ENCODE assay signal across 9 cellular contexts in genomic region chr19:245900-246299, GRCh38. TPM values are rescaled to one million over a fixed set of nuclear protein-coding genes. Genes with fewer than 3 reads are reported as not detected.
DNase-seq lines count a peak whose midpoint lies in the region; TF ChIP-seq lines count a peak whose summit lies in the region.
"Not testable (repeated sequence)": the region's sequence is repeated elsewhere in the genome, so short reads cannot be mapped to it uniquely, and the experiment has no call there.
"Had no signal": no experiment of that assay in that cellular context is flagged by ENCODE, and none has a peak within 500 bp of the region (broad histone marks: within the 10 kb centered on the region; RNA-seq: fewer than 3 reads in every experiment).

No MANE protein-coding gene starts in this region.

- not testable (repeated sequence) for TF ChIP-seq EP300 in esophagus muscularis mucosa (IDR thresholded peaks at IDR 0.05)

- H3K36me3 ChIP-seq in esophagus muscularis mucosa, result not testable (repeated sequence)

- H3K36me3 Mint-ChIP-seq in activated CD4-positive, alpha-beta memory T cell treated with anti-CD3 and anti-CD28 coated beads, Interleukin-2, amount 10 ng/mL, durations not matched to agents 7 days and 5 days (ENCODE audit: low read depth); brain: not testable (repeated sequence)

- intact Hi-C loops in esophagus muscularis mucosa (cut with DNase I), result not testable (repeated sequence)

- H3K9me3 Mint-ChIP-seq in activated CD4-positive, alpha-beta memory T cell treated with anti-CD3 and anti-CD28 coated beads, Interleukin-2, amount 10 ng/mL, durations not matched to agents 7 days and 5 days; brain: not testable (repeated sequence)

- H3K27me3 Mint-ChIP-seq in activated CD4-positive, alpha-beta memory T cell treated with anti-CD3 and anti-CD28 coated beads, Interleukin-2, amount 10 ng/mL, durations not matched to agents 7 days and 5 days; brain: not testable (repeated sequence)

- H3K27ac Mint-ChIP-seq in activated CD4-positive, alpha-beta memory T cell treated with anti-CD3 and anti-CD28 coated beads, Interleukin-2, amount 10 ng/mL, durations not matched to agents 7 days and 5 days; brain: not testable (repeated sequence)

- TF ChIP-seq POLR2A in esophagus muscularis mucosa (IDR thresholded peaks at IDR 0.05; ENCODE audit: low read depth), result not testable (repeated sequence)

- H3K27me3 ChIP-seq in esophagus muscularis mucosa, result not testable (repeated sequence)

- H3K9me3 ChIP-seq in esophagus muscularis mucosa, result not testable (repeated sequence)

- peak overlapping the region; percentile 47 for H3K4me3 Mint-ChIP-seq in activated CD4-positive, alpha-beta memory T cell treated with anti-CD3 and anti-CD28 coated beads, Interleukin-2, amount 10 ng/mL, durations not matched to agents 7 days and 5 days
- peak overlapping the region in 4 of 5 experiments; percentile 56 to 72 (median 62) for H3K4me3 Mint-ChIP-seq in brain

- not testable (repeated sequence) for TF ChIP-seq CTCF in AG04449 (IDR thresholded peaks at IDR 0.05; ENCODE audit: insufficient read depth, low read length, missing control alignments); brain (conservative IDR thresholded peaks at IDR 0.05); esophagus muscularis mucosa (IDR thresholded peaks at IDR 0.05)

- CTCF ChIA-PET in AG04449 (lab: Yijun Ruan, JAX); activated CD4-positive, alpha-beta memory T cell treated with anti-CD3 and anti-CD28 coated beads, Interleukin-2, amount 10 ng/mL, durations not matched to agents 7 days and 5 days (lab: Charles Lee): not testable (repeated sequence)

- DNase-seq in AG04449 (ENCODE audit: low read depth, low spot score); Jurkat, Clone E6-1 (ENCODE audit: low read depth, low spot score); activated CD4-positive, alpha-beta memory T cell treated with anti-CD3 and anti-CD28 coated beads, Interleukin-2, amount 10 ng/mL, durations not matched to agents 7 days and 5 days; esophagus muscularis mucosa (ENCODE audit: extremely low spot score); skeletal muscle cell (ENCODE audit: low read depth): not testable (repeated sequence)
- DNase-seq in left kidney (ENCODE audit: low read depth, low spot score), result peak; percentile 14

- 82% methylated on average over 9 of the region's 13 CpGs for WGBS in esophagus muscularis mucosa

- POLR2A ChIA-PET in AG04449 (lab: Yijun Ruan, JAX); activated CD4-positive, alpha-beta memory T cell treated with anti-CD3 and anti-CD28 coated beads, Interleukin-2, amount 10 ng/mL, durations not matched to agents 7 days and 5 days (lab: Charles Lee): not testable (repeated sequence)

- not testable (repeated sequence) for H3K4me1 ChIP-seq in esophagus muscularis mucosa

- H3K4me1 Mint-ChIP-seq in activated CD4-positive, alpha-beta memory T cell treated with anti-CD3 and anti-CD28 coated beads, Interleukin-2, amount 10 ng/mL, durations not matched to agents 7 days and 5 days; brain: not testable (repeated sequence)

- H3K27ac ChIP-seq in esophagus muscularis mucosa (replicated peaks in 1 of 4), result not testable (repeated sequence)

- peak overlapping the region; percentile 49 for H3K4me3 ChIP-seq in AG04449 (ENCODE audit: low read depth, low read length)
- H3K4me3 ChIP-seq in GM08714 (ENCODE audit: low read length), result 0 out of 2 replicates have a peak overlapping the region, but pooled peaks have one; percentile 81
- H3K4me3 ChIP-seq in Jurkat, Clone E6-1 (ENCODE audit: low read length), result peak overlapping the region; percentile 35
- H3K4me3 ChIP-seq in esophagus muscularis mucosa, result peak overlapping the region in 3 of 4 donors; percentile 24 to 39 (median 31)
- peak overlapping the region; percentile 37 for H3K4me3 ChIP-seq in skeletal muscle cell (ENCODE audit: low read depth, low read length)

RNA-seq across cellular contexts. Expression of gene PLPP2, which starts 45.3 kb away (rescaled TPM):
- polyA plus RNA-seq in Jurkat, Clone E6-1 (2012; ENCODE audit: insufficient read depth, insufficient read length), result not detected
- total RNA-seq in activated CD4-positive, alpha-beta memory T cell treated with anti-CD3 and anti-CD28 coated beads, Interleukin-2, amount 10 ng/mL, durations not matched to agents 7 days and 5 days, result under 1 TPM; 0.60 to 0.78 TPM
- polyA plus RNA-seq in brain (ENCODE audit: insufficient read depth, low read depth, low replicate concordance), result 90.8 TPM
- 1 to 10 TPM; 2.1 to 9.1 (median 5.0) TPM for total RNA-seq in esophagus muscularis mucosa
- polyA plus RNA-seq: CD14-positive monocyte had no signal

Comparison
In these comparisons a context has a peak if more than half of its experiments do, and no peak if none do; other contexts are left out.
1. H3K4me3 ChIP-seq: peak in every context shown above with its lines; median percentile 81 in GM08714; 49 in AG04449; 37 in skeletal muscle cell; 35 in Jurkat, Clone E6-1; 31 in esophagus muscularis mucosa.